In genomic region chr10:5507649-5508131, GRCh38 we compare ENCODE assay signal across 1 cellular context.
TF ChIP-seq lines count a peak whose summit lies in the region.

No MANE protein-coding gene starts in this region.

TF ChIP-seq in HepG2, 621 proteins besides CTCF, POLR2A, EP300 and RAD21 (continues in another document):
- no peak for TF ChIP-seq RBM39 (IDR thresholded peaks at IDR 0.05; ENCODE audit: low read depth, low read length, poor library complexity, severe bottlenecking)
- no peak for TF ChIP-seq NONO (IDR thresholded peaks at IDR 0.05)
- TF ChIP-seq NONO (CRISPR knock-in tag; conservative IDR thresholded peaks at IDR 0.05), result 0 out of 2 replicates have a peak, but pooled peaks have one; percentile 30
- 0 out of 2 replicates have a peak, but pooled peaks have one; percentile 31 for TF ChIP-seq ZFX (CRISPR knock-in tag; IDR thresholded peaks at IDR 0.05; ENCODE audit: low read depth)
- TF ChIP-seq MTA3 (CRISPR knock-in tag; IDR thresholded peaks at IDR 0.05), result no peak
- TF ChIP-seq ZBTB10 (CRISPR knock-in tag; IDR thresholded peaks at IDR 0.05; ENCODE audit: borderline replicate concordance), result no peak
- TF ChIP-seq ZFP91 (CRISPR knock-in tag; IDR thresholded peaks at IDR 0.05; ENCODE audit: borderline replicate concordance), result peak; percentile 44; the same call in 1 of the 2 replicates
- no peak for TF ChIP-seq POLR2AphosphoS5 (IDR thresholded peaks at IDR 0.05; ENCODE audit: low read depth, low read length)
- no peak for TF ChIP-seq CBX1 (IDR thresholded peaks at IDR 0.05; ENCODE audit: low read depth)
- TF ChIP-seq HNF4A (CRISPR knock-in tag; IDR thresholded peaks at IDR 0.05), result peak; percentile 53; the same call in 1 of the 2 replicates
- TF ChIP-seq BCLAF1 (IDR thresholded peaks at IDR 0.05), result no peak
- TF ChIP-seq MYPOP (CRISPR knock-in tag; IDR thresholded peaks at IDR 0.05), result no peak
- no peak for TF ChIP-seq ZBTB25 (CRISPR knock-in tag; IDR thresholded peaks at IDR 0.05)
- TF ChIP-seq IKZF4 (CRISPR knock-in tag; IDR thresholded peaks at IDR 0.05; ENCODE audit: borderline replicate concordance, low read depth, not compliant biosample characterization), result peak; percentile 24
- TF ChIP-seq HMGXB3 (CRISPR knock-in tag; IDR thresholded peaks at IDR 0.05; ENCODE audit: borderline replicate concordance), result no peak
- TF ChIP-seq RBM22 (optimal IDR thresholded peaks at IDR 0.05; ENCODE audit: low read length), result no peak
- no peak for TF ChIP-seq HNRNPUL1 (IDR thresholded peaks at IDR 0.05; ENCODE audit: low read depth, low read length)
- 0 out of 2 replicates have a peak, but pooled peaks have one; percentile 37 for TF ChIP-seq NRL (CRISPR knock-in tag; IDR thresholded peaks at IDR 0.05; ENCODE audit: borderline replicate concordance)
- no peak for TF ChIP-seq SUZ12 (IDR thresholded peaks at IDR 0.05; ENCODE audit: low read depth, low read length)
- 0 out of 2 replicates have a peak, but pooled peaks have one; percentile 29 for TF ChIP-seq SALL1 (CRISPR knock-in tag; IDR thresholded peaks at IDR 0.05)
- TF ChIP-seq ZNF770 (CRISPR knock-in tag; IDR thresholded peaks at IDR 0.05), result peak; percentile 89
- peak; percentile 34; the same call in 1 of the 2 replicates for TF ChIP-seq MYC (CRISPR knock-in tag; IDR thresholded peaks at IDR 0.05; ENCODE audit: borderline replicate concordance)
- no peak for TF ChIP-seq ERF (CRISPR knock-in tag; IDR thresholded peaks at IDR 0.05)
- no peak for TF ChIP-seq ATRX (CRISPR knock-in tag; IDR thresholded peaks at IDR 0.05; ENCODE audit: borderline replicate concordance)
- TF ChIP-seq ZNF563 (CRISPR knock-in tag; IDR thresholded peaks at IDR 0.05), result no peak
- no peak for TF ChIP-seq NFAT5 (CRISPR knock-in tag; IDR thresholded peaks at IDR 0.05)
- no peak for TF ChIP-seq ZNF589 (CRISPR knock-in tag; conservative IDR thresholded peaks at IDR 0.05)
- no peak for TF ChIP-seq MTF1 (CRISPR knock-in tag; IDR thresholded peaks at IDR 0.05)
- TF ChIP-seq ZNF292 (CRISPR knock-in tag; IDR thresholded peaks at IDR 0.05; ENCODE audit: borderline replicate concordance, low read depth), result 0 out of 2 replicates have a peak, but pooled peaks have one; percentile 50
- TF ChIP-seq MAX (IDR thresholded peaks at IDR 0.05), result peak; percentile 84
- TF ChIP-seq GTF2F1 (IDR thresholded peaks at IDR 0.05; ENCODE audit: low read length), result no peak
- no peak for TF ChIP-seq TRIM22 (IDR thresholded peaks at IDR 0.05)
- TF ChIP-seq ZSCAN25 (CRISPR knock-in tag; IDR thresholded peaks at IDR 0.05), result 0 out of 2 replicates have a peak, but pooled peaks have one; percentile 69
